30 cellular contexts compared by ENCODE assay signal in the genomic region with DNA sequence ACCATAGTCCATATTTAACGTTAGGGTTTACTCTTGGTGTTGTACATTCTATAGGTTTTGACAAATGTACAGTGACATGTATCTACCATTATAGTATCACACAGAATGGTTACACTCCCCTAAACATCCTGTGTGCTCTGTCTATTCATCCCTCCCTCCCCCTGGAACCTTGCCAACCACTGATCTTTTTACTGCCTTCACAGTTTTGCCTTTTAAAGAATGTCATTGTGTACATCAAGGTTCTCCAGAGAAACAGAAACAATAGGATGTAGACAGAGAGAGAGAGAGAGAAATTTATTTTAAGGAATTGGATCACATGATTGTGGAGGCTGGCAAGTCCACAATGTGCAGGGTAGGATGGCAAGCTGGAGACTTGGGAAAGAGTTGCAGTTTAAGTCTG.
"Had no signal": no experiment of that assay in that cellular context is flagged by ENCODE, and none has a peak within 500 bp of the region (broad histone marks: within the 10 kb centered on the region; RNA-seq: fewer than 3 reads in every experiment).

No MANE protein-coding gene starts in this region.

- FAIRE-seq: endometrium, kidney had no signal

- H3K4me1 Mint-ChIP-seq: mesothelial cell of epicardium; stimulated activated effector memory CD8-positive, alpha-beta T cell treated with anti-CD3 and anti-CD28 coated beads, Interleukin-12 subunit alpha, Interleukin-12 subunit beta, amount 100 ng/mL, for 72 hours had no signal

- DNase-seq: dermis blood vessel endothelial cell; effector memory CD4-positive, alpha-beta T cell; erythroblast; esophagus squamous epithelium; gastrocnemius medialis; head of caudate nucleus; kidney; left cardiac atrium; left lung; mesenchymal stem cell; mucosa of descending colon; naive B cell; stimulated activated CD4-positive, alpha-beta T cell treated with anti-CD3 and anti-CD28 coated beads, Interleukin-12 subunit alpha, Interleukin-12 subunit beta, amount 100 ng/mL, for 4 hours; stimulated activated CD4-positive, alpha-beta T cell treated with anti-CD3 and anti-CD28 coated beads, Interleukin-1b, Interleukin-23, amount 100 ng/mL, for 48 hours; stimulated activated CD4-positive, alpha-beta T cell treated with anti-CD3 and anti-CD28 coated beads, Interleukin-4, amount 100 ng/mL, for 1 hour; stimulated activated naive CD4-positive, alpha-beta T cell treated with Interleukin-2 at 50 U/mL for 16 hours; substantia nigra; testis; tibial artery had no signal

- H3K27ac Mint-ChIP-seq: mesothelial cell of epicardium; naive B cell; natural killer cell treated with Interleukin-12 subunit alpha and Interleukin-12 subunit beta and Interleukin-15 and Interleukin-18, amount 100 ng/mL, for 72 hours; stimulated activated effector memory CD8-positive, alpha-beta T cell treated with anti-CD3 and anti-CD28 coated beads, Interleukin-12 subunit alpha, Interleukin-12 subunit beta, amount 100 ng/mL, for 72 hours; type B pancreatic cell had no signal

- H3K4me3 ChIP-seq: coronary artery, esophagus squamous epithelium, gastrocnemius medialis, left lung, mucosa of descending colon, prostate gland, right atrium auricular region, smooth muscle cell, testis, tibial artery had no signal

- H3K4me3 Mint-ChIP-seq: mesothelial cell of epicardium; naive B cell; natural killer cell treated with Interleukin-12 subunit alpha and Interleukin-12 subunit beta and Interleukin-15 and Interleukin-18, amount 100 ng/mL, for 72 hours; neural crest cell; stimulated activated effector memory CD8-positive, alpha-beta T cell treated with anti-CD3 and anti-CD28 coated beads, Interleukin-12 subunit alpha, Interleukin-12 subunit beta, amount 100 ng/mL, for 72 hours; type B pancreatic cell had no signal

- H3K9me3 Mint-ChIP-seq: naive B cell; natural killer cell treated with Interleukin-12 subunit alpha and Interleukin-12 subunit beta and Interleukin-15 and Interleukin-18, amount 100 ng/mL, for 72 hours; neural crest cell; stimulated activated effector memory CD8-positive, alpha-beta T cell treated with anti-CD3 and anti-CD28 coated beads, Interleukin-12 subunit alpha, Interleukin-12 subunit beta, amount 100 ng/mL, for 72 hours; type B pancreatic cell had no signal

- H3K27me3 Mint-ChIP-seq: naive B cell, type B pancreatic cell had no signal

- ATAC-seq: gastrocnemius medialis; left cardiac atrium; left lung; mucosa of descending colon; natural killer cell treated with Interleukin-12 subunit alpha and Interleukin-12 subunit beta and Interleukin-15 and Interleukin-18, amount 100 ng/mL, for 72 hours; sciatic nerve; stimulated activated effector memory CD8-positive, alpha-beta T cell treated with anti-CD3 and anti-CD28 coated beads, Interleukin-12 subunit alpha, Interleukin-12 subunit beta, amount 100 ng/mL, for 72 hours had no signal
